ENCODE assay signal across 6 cellular contexts in the genomic region with DNA sequence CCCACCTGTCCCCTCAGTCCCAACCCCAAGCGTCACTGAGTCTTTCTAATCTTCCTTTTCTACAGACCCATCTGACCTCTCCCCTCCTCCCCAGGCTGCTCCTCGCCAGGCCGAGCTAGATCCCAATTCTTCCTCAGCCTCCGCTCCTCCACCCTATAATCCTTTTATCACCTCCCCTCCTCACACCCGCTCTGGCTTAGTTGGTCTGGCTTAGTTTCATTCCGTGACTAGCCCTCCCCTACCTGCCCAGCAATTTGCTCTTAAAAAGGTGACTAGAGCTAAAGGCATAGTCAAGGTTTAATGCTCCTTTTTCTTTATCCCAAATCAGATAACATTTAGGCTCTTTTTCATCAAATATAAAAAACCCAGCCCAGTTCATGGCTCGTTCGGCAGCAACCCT.
DNase-seq lines count a peak whose midpoint lies in the region; TF ChIP-seq lines count a peak whose summit lies in the region.
"Not testable (repeated sequence)": the region's sequence is repeated elsewhere in the genome, so short reads cannot be mapped to it uniquely, and the experiment has no call there.

No MANE protein-coding gene starts in this region.

- not testable (repeated sequence) for DNase-seq in H7; endodermal cell; iPS DF 6.9 (ENCODE audit: low read depth, low spot score); nephron progenitor cell
- peak; percentile 30 for DNase-seq in NCI-H82 treated with DMSO at 0.1 percent for 48 hours (lab: John Stamatoyannopoulos, UW; ENCODE audit: unreplicated experiment)

- peak overlapping the region; percentile 64; the same call in 1 of the 2 replicates for H3K27ac ChIP-seq in HUES6 (ENCODE audit: low read depth, low read length)
- H3K27ac ChIP-seq in endodermal cell (ENCODE audit: low read depth, low read length); iPS DF 6.9 (ENCODE audit: low read length): not testable (repeated sequence)

- H3K4me3 ChIP-seq in H7 (ENCODE audit: insufficient read depth, low read depth, low read length), result peak overlapping the region; percentile 26; the same call in 1 of the 2 replicates
- H3K4me3 ChIP-seq in HUES6 (ENCODE audit: low read depth, low read length), result peak overlapping the region; percentile 63
- H3K4me3 ChIP-seq in endodermal cell (ENCODE audit: low read length), result peak overlapping the region; percentile 80
- peak overlapping the region; percentile 7; the same call in 1 of the 2 replicates for H3K4me3 ChIP-seq in iPS DF 6.9 (ENCODE audit: low read length)

- not testable (repeated sequence) for H3K27me3 Mint-ChIP-seq in endodermal cell (ENCODE audit: insufficient read depth); nephron progenitor cell (ENCODE audit: low read depth, poor library complexity)

- WGBS in endodermal cell (ENCODE audit: insufficient coverage in 1 of 2, insufficient read length in 1 of 2), 2 experiments, result 22 to 76% methylated on average over 2 to 7 of the region's 8 CpGs
- no CpG with 5 or more reads among the region's 8 CpGs for WGBS in iPS DF 6.9 (ENCODE audit: insufficient coverage, insufficient read length)

- H3K4me1 ChIP-seq in HUES6 (ENCODE audit: control insufficient read depth, insufficient read depth, low read length) (peaks cover 36% of the 10 kb centered on the region), endodermal cell (ENCODE audit: control insufficient read depth, insufficient read depth, low read length) (peaks cover 15% of the 10 kb centered on the region)
- not testable (repeated sequence) for H3K4me1 ChIP-seq in iPS DF 6.9 (ENCODE audit: control insufficient read depth, insufficient read depth, low read length)

- not testable (repeated sequence) for H3K27me3 ChIP-seq in H7 (ENCODE audit: control insufficient read depth, insufficient read depth, low read length); HUES6 (ENCODE audit: control insufficient read depth, insufficient read depth, low read length); endodermal cell (ENCODE audit: control insufficient read depth, insufficient read depth, low read length, poor library complexity, severe bottlenecking); iPS DF 6.9 (ENCODE audit: control insufficient read depth, insufficient read depth, low read length)

- not testable (repeated sequence) for TF ChIP-seq CTCF in endodermal cell (conservative IDR thresholded peaks at IDR 0.05); nephron progenitor cell (IDR thresholded peaks at IDR 0.05)

- H3K36me3 ChIP-seq in H7 (replicated peaks; ENCODE audit: control insufficient read depth, insufficient read depth, low read length); endodermal cell (ENCODE audit: control insufficient read depth, insufficient read depth, low read length); iPS DF 6.9 (ENCODE audit: control insufficient read depth, insufficient read depth, low read length): not testable (repeated sequence)
- H3K36me3 ChIP-seq in HUES6 (ENCODE audit: control insufficient read depth, insufficient read depth, low read length), result peaks cover 23% of the 10 kb centered on the region; the same call in 1 of the 2 replicates

- H3K4me3 Mint-ChIP-seq in endodermal cell, result peak overlapping the region; percentile 69
- not testable (repeated sequence) for H3K4me3 Mint-ChIP-seq in nephron progenitor cell

- not testable (repeated sequence) for H3K9me3 Mint-ChIP-seq in endodermal cell, nephron progenitor cell

- H3K36me3 Mint-ChIP-seq in endodermal cell (ENCODE audit: low read depth), result peaks cover 22% of the 10 kb centered on the region
- not testable (repeated sequence) for H3K36me3 Mint-ChIP-seq in nephron progenitor cell (ENCODE audit: low read depth)

- not testable (repeated sequence) for H3K9me3 ChIP-seq in HUES6 (ENCODE audit: control insufficient read depth, insufficient read depth, low read depth, low read length); endodermal cell (ENCODE audit: control insufficient read depth, low read length); iPS DF 6.9 (ENCODE audit: control insufficient read depth, insufficient read depth, low read length)

- H3K4me1 Mint-ChIP-seq in endodermal cell, result peaks cover 63% of the 10 kb centered on the region
- not testable (repeated sequence) for H3K4me1 Mint-ChIP-seq in nephron progenitor cell

- peak overlapping the region; percentile 93 for H3K27ac Mint-ChIP-seq in endodermal cell
- peak overlapping the region; percentile 30 for H3K27ac Mint-ChIP-seq in nephron progenitor cell

- H3K9ac ChIP-seq in HUES6 (ENCODE audit: low read length), result peak overlapping the region; percentile 86
- H3K9ac ChIP-seq in endodermal cell (ENCODE audit: extremely low read depth, low read length, poor library complexity, severe bottlenecking), result peak overlapping the region; percentile 64

Comparison
In these comparisons a context has a peak if more than half of its experiments do, and no peak if none do; other contexts are left out.
1. H3K4me3 ChIP-seq: peak in every context shown above with its lines; median percentile 80 in endodermal cell; 63 in HUES6; 26 in H7; 7 in iPS DF 6.9.